Comparison of ENCODE assay signal across 16 cellular contexts in genomic region chrX:7272301-7272700, GRCh38.
"Had no signal": no experiment of that assay in that cellular context is flagged by ENCODE, and none has a peak within 500 bp of the region (broad histone marks: within the 10 kb centered on the region; RNA-seq: fewer than 3 reads in every experiment).

No MANE protein-coding gene starts in this region.

- DNase-seq: activated CD4-positive, alpha-beta memory T cell treated with anti-CD3 and anti-CD28 coated beads for 36 hours; activated CD4-positive, alpha-beta T cell treated with anti-CD3 and anti-CD28 coated beads for 4 hours; activated naive CD4-positive, alpha-beta T cell treated with anti-CD3 and anti-CD28 coated beads for 36 hours; aorta; effector CD4-positive, alpha-beta T cell; left cardiac atrium; midbrain; right lobe of liver; stimulated activated CD4-positive, alpha-beta T cell treated with anti-CD3 and anti-CD28 coated beads, Interleukin-4, amount 100 ng/mL, for 1 hour; upper lobe of left lung had no signal

- H3K4me3 ChIP-seq: coronary artery, hepatocyte, right lobe of liver, smooth muscle cell, thoracic aorta, upper lobe of left lung had no signal

- H3K27ac ChIP-seq: coronary artery, hepatocyte, parathyroid adenoma, right lobe of liver, thoracic aorta, upper lobe of left lung had no signal

- H2AFZ ChIP-seq: hepatocyte, parathyroid adenoma had no signal

- H3K9me3 ChIP-seq: right lobe of liver, thoracic aorta, upper lobe of left lung had no signal

- H3K27me3 ChIP-seq: hepatocyte, right lobe of liver, upper lobe of left lung had no signal

- ATAC-seq: left cardiac atrium, right lobe of liver, WTC11 had no signal

- H3K4me2 ChIP-seq: hepatocyte, smooth muscle cell had no signal

- H3K9ac ChIP-seq: parathyroid adenoma had no signal

- H3K4me1 ChIP-seq: parathyroid adenoma, right lobe of liver had no signal

- H3K36me3 ChIP-seq: right lobe of liver, thoracic aorta, upper lobe of left lung had no signal
